ENCODE assay signal across 1 cellular context in the genomic region with DNA sequence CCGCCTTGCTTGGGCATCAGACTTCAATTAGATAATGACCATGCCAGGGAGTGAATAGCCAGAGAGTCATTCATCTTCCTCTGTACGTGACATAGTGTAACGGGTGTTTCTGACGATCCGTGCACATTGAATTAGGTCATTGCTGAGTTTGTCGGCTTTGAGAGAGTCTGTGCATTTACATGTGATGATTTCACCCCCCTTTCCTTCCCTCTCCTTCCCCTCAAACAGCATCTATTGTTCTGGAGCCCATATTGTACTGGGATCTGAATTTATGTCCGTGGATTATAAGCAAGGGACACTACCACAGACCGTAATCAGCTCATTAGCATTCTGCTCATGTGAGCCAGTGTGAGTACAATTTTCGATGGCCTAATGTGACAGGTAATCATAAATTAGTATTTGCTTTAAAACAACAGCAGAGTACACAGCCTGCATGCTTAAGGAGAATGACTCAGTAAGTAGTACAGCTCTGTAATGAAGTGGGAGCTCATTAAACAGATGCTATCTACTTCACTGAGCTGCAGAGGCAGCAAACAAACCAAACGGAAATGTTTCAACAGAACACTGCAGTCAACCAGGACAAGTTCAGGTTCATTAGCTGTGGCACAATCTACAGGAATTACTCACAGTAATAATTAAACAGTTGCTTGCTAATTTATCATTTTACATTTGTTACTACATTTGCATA.
TF ChIP-seq lines count a peak whose summit lies in the region.

No MANE protein-coding gene starts in this region.

TF ChIP-seq in HEK293, 187 proteins besides CTCF, POLR2A, EP300 and RAD21 (continued from another document and continues in another):
- TF ChIP-seq, protein P1, sequence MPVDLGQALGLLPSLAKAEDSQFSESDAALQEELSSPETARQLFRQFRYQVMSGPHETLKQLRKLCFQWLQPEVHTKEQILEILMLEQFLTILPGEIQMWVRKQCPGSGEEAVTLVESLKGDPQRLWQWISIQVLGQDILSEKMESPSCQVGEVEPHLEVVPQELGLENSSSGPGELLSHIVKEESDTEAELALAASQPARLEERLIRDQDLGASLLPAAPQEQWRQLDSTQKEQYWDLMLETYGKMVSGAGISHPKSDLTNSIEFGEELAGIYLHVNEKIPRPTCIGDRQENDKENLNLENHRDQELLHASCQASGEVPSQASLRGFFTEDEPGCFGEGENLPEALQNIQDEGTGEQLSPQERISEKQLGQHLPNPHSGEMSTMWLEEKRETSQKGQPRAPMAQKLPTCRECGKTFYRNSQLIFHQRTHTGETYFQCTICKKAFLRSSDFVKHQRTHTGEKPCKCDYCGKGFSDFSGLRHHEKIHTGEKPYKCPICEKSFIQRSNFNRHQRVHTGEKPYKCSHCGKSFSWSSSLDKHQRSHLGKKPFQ (tag by site-specific recombination; IDR thresholded peaks at IDR 0.05): peak; percentile 90
- TF ChIP-seq ZNF488 (tag by site-specific recombination; IDR thresholded peaks at IDR 0.05) (no peak), ZNF10 (tag by site-specific recombination; IDR thresholded peaks at IDR 0.05) (peak; percentile 73), KLF8 (tag by site-specific recombination; IDR thresholded peaks at IDR 0.05) (peak; percentile 54; the same call in 1 of the 2 replicates), ZNF692 (tag by site-specific recombination; IDR thresholded peaks at IDR 0.05) (0 out of 2 replicates have a peak, but pooled peaks have one; percentile 47), ZNF292 (tag by site-specific recombination; IDR thresholded peaks at IDR 0.05; ENCODE audit: borderline replicate concordance, low read depth) (no peak), ZBTB1 (tag by site-specific recombination; IDR thresholded peaks at IDR 0.05) (no peak; the same call in 1 of the 2 replicates), ZNF248 (tag by site-specific recombination; IDR thresholded peaks at IDR 0.05) (no peak), ZBTB44 (tag by site-specific recombination; IDR thresholded peaks at IDR 0.05) (peak; percentile 96), ZNF530 (tag by site-specific recombination; IDR thresholded peaks at IDR 0.05; ENCODE audit: low read depth) (no peak), GLIS1 (tag by site-specific recombination; IDR thresholded peaks at IDR 0.05) (peak; percentile 37), ZNF560 (tag by site-specific recombination; IDR thresholded peaks at IDR 0.05; ENCODE audit: borderline replicate concordance) (no peak), ZBTB6 (tag by site-specific recombination; IDR thresholded peaks at IDR 0.05) (peak; percentile 72), MEIS1 (CRISPR knock-in tag; IDR thresholded peaks at IDR 0.05; ENCODE audit: borderline replicate concordance) (peak; percentile 84), ZSCAN4 (tag by site-specific recombination; IDR thresholded peaks at IDR 0.05) (peak; percentile 49), ZNF639 (tag by site-specific recombination; IDR thresholded peaks at IDR 0.05) (peak; percentile 97), ZNF223 (tag by site-specific recombination; IDR thresholded peaks at IDR 0.05) (no peak), ZNF548 (tag by site-specific recombination; IDR thresholded peaks at IDR 0.05) (no peak), ZNF214 (tag by site-specific recombination; IDR thresholded peaks at IDR 0.05; ENCODE audit: borderline replicate concordance) (no peak), ZNF404 (tag by site-specific recombination; IDR thresholded peaks at IDR 0.05) (no peak), TRIM28 (IDR thresholded peaks at IDR 0.05; ENCODE audit: borderline replicate concordance, low read length) (peak; percentile 98), ZNF157 (tag by site-specific recombination; IDR thresholded peaks at IDR 0.05) (no peak), ZSCAN16 (tag by site-specific recombination; IDR thresholded peaks at IDR 0.05) (no peak), ZNF350 (tag by site-specific recombination; IDR thresholded peaks at IDR 0.05) (no peak), ZNF558 (tag by site-specific recombination; IDR thresholded peaks at IDR 0.05) (peak; percentile 87), ZNF514 (tag by site-specific recombination; IDR thresholded peaks at IDR 0.05) (no peak), ZNF791 (tag by site-specific recombination; IDR thresholded peaks at IDR 0.05) (no peak), ZNF148 (tag by site-specific recombination; IDR thresholded peaks at IDR 0.05; ENCODE audit: borderline replicate concordance) (no peak; the same call in 1 of the 2 replicates), ZNF48 (tag by site-specific recombination; IDR thresholded peaks at IDR 0.05) (no peak), ZNF677 (tag by site-specific recombination; IDR thresholded peaks at IDR 0.05) (no peak), KLF17 (tag by site-specific recombination; IDR thresholded peaks at IDR 0.05) (peak; percentile 94), ZNF112 (tag by site-specific recombination; IDR thresholded peaks at IDR 0.05) (no peak)
- TF ChIP-seq, protein P2, sequence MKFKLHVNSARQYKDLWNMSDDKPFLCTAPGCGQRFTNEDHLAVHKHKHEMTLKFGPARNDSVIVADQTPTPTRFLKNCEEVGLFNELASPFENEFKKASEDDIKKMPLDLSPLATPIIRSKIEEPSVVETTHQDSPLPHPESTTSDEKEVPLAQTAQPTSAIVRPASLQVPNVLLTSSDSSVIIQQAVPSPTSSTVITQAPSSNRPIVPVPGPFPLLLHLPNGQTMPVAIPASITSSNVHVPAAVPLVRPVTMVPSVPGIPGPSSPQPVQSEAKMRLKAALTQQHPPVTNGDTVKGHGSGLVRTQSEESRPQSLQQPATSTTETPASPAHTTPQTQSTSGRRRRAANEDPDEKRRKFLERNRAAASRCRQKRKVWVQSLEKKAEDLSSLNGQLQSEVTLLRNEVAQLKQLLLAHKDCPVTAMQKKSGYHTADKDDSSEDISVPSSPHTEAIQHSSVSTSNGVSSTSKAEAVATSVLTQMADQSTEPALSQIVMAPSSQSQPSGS (tag by site-specific recombination; IDR thresholded peaks at IDR 0.05; ENCODE audit: low read depth): peak; percentile 93
- TF ChIP-seq, protein P3, sequence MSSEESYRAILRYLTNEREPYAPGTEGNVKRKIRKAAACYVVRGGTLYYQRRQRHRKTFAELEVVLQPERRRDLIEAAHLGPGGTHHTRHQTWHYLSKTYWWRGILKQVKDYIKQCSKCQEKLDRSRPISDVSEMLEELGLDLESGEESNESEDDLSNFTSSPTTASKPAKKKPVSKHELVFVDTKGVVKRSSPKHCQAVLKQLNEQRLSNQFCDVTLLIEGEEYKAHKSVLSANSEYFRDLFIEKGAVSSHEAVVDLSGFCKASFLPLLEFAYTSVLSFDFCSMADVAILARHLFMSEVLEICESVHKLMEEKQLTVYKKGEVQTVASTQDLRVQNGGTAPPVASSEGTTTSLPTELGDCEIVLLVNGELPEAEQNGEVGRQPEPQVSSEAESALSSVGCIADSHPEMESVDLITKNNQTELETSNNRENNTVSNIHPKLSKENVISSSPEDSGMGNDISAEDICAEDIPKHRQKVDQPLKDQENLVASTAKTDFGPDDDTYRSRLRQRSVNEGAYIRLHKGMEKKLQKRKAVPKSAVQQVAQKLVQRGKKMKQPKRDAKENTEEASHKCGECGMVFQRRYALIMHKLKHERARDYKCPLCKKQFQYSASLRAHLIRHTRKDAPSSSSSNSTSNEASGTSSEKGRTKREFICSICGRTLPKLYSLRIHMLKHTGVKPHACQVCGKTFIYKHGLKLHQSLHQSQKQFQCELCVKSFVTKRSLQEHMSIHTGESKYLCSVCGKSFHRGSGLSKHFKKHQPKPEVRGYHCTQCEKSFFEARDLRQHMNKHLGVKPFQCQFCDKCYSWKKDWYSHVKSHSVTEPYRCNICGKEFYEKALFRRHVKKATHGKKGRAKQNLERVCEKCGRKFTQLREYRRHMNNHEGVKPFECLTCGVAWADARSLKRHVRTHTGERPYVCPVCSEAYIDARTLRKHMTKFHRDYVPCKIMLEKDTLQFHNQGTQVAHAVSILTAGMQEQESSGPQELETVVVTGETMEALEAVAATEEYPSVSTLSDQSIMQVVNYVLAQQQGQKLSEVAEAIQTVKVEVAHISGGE (tag by site-specific recombination; conservative IDR thresholded peaks at IDR 0.05; ENCODE audit: low read depth): no peak
- TF ChIP-seq, protein P4, sequence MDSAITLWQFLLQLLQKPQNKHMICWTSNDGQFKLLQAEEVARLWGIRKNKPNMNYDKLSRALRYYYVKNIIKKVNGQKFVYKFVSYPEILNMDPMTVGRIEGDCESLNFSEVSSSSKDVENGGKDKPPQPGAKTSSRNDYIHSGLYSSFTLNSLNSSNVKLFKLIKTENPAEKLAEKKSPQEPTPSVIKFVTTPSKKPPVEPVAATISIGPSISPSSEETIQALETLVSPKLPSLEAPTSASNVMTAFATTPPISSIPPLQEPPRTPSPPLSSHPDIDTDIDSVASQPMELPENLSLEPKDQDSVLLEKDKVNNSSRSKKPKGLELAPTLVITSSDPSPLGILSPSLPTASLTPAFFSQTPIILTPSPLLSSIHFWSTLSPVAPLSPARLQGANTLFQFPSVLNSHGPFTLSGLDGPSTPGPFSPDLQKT (IDR thresholded peaks at IDR 0.05; ENCODE audit: borderline replicate concordance, low read depth, low read length): no peak
